Comparison of ENCODE assay signal across 25 cellular contexts in the genomic region with DNA sequence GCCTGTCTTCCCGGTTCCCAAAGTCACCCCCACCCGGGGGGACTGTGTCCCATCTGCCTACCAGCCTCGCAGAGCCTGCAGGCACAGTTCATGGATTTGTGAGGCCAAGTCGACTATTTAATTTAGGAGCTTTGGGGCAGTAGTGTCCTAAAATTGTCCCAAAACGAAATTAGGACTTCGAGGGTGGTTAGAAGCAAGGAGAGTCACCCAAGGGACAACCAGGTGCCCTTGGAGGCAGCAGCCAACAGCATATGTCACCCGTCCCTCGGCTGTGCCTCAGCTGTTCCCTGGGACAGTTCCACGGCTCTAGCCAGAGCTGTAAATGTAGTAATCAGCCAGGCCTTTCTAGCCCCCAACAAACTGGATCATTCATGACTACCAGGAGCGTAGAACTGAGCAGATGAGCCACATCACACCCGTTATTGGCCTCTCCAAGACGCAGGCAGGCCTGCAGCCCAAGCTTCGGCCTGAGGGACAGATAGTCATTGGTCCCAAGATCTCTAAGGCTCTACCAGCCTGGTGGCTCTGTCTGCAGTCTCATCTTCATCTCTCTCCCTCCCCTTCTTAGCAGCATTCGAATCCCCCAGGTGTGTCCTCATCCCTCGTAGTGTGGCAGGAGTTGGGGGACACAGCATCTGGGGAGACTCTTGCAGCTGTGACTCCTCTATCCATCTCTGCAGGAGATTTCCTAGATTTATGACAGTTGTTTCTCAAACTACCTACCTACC. TPM values are rescaled to one million over a fixed set of nuclear protein-coding genes. Genes with fewer than 3 reads are reported as not detected.
DNase-seq lines count a peak whose midpoint lies in the region; ATAC-seq, FAIRE-seq and TF ChIP-seq lines count a peak whose summit lies in the region.
"Had no signal": no experiment of that assay in that cellular context is flagged by ENCODE, and none has a peak within 500 bp of the region (broad histone marks: within the 10 kb centered on the region; RNA-seq: fewer than 3 reads in every experiment).

No MANE protein-coding gene starts in this region.

- WGBS in H1 (ENCODE audit: extremely low coverage in 1 of 2, insufficient coverage in 1 of 2, insufficient read length in 1 of 2, insufficient replicate concordance in 2 of 2, low coverage in 1 of 2, low lambda C conversion rate in 2 of 2, missing lambda C conversion rate in 1 of 2), 2 experiments: 15% methylated on average over 15 of the region's 15 CpGs; no CpG with 5 or more reads in 1 of the 2 experiments

- no peak overlapping the region for H3K4me3 Mint-ChIP-seq in stimulated activated naive CD8-positive, alpha-beta T cell treated with anti-CD3 and anti-CD28 coated beads, Interleukin-15, Interleukin-2, amounts not matched to agents 100 ng/mL and 50 ng/mL, for 24 hours
- H3K4me3 Mint-ChIP-seq in neural progenitor cell: peak overlapping the region; percentile 89
- H3K4me3 Mint-ChIP-seq: CD4-positive, alpha-beta T cell; stimulated activated naive CD8-positive, alpha-beta T cell treated with anti-CD3 and anti-CD28 coated beads, Interleukin-15, amount 100 ng/mL, for 72 hours had no signal

- H3K79me2 ChIP-seq in H1 (ENCODE audit: control insufficient read depth in 1 of 2, insufficient read depth in 2 of 2, low read length in 2 of 2): no peaks in the 10 kb centered on the region
- H3K79me2 ChIP-seq in neural progenitor cell (ENCODE audit: low read depth): no peaks in the 10 kb centered on the region

- peak overlapping the region; percentile 83 for H3K4ac ChIP-seq in H1 (replicated peaks; ENCODE audit: insufficient read length, low read depth, low read length)

- H2AK5ac ChIP-seq in H1 (ENCODE audit: low read depth, low read length): peak overlapping the region; percentile 86

- no peaks in the 10 kb centered on the region for H3K36me3 Mint-ChIP-seq in stimulated activated naive CD8-positive, alpha-beta T cell treated with anti-CD3 and anti-CD28 coated beads, Interleukin-15, Interleukin-2, amounts not matched to agents 100 ng/mL and 50 ng/mL, for 24 hours (ENCODE audit: low read depth)
- H3K36me3 Mint-ChIP-seq in neural progenitor cell: peaks cover 4% of the 10 kb centered on the region

- TF ChIP-seq CTCF in H1 (IDR thresholded peaks at IDR 0.05; ENCODE audit: control extremely low read depth in 1 of 3, insufficient read depth in 1 of 3, low read depth in 1 of 3, low read length in 3 of 3) (no peak), neural progenitor cell (IDR thresholded peaks at IDR 0.05) (no peak)

- peaks cover 92% of the 10 kb centered on the region for H3K27me3 Mint-ChIP-seq in stimulated activated naive CD8-positive, alpha-beta T cell treated with anti-CD3 and anti-CD28 coated beads, Interleukin-15, Interleukin-2, amounts not matched to agents 100 ng/mL and 50 ng/mL, for 24 hours
- peaks cover 82% of the 10 kb centered on the region for H3K27me3 Mint-ChIP-seq in neural progenitor cell (ENCODE audit: insufficient read depth, low read depth)

- H3K4me3 ChIP-seq in H1 (ENCODE audit: extremely low read depth in 1 of 4, insufficient read depth in 2 of 4, low read depth in 3 of 4, low read length in 4 of 4) (peak overlapping the region in 1 of 4 experiments; percentile 44; a peak in 2 of 8 replicates), neural progenitor cell (no peak overlapping the region)
- H3K4me3 ChIP-seq: lower lobe of right lung, ovary, transverse colon had no signal

- H3K9me3 Mint-ChIP-seq in stimulated activated naive CD8-positive, alpha-beta T cell treated with anti-CD3 and anti-CD28 coated beads, Interleukin-15, Interleukin-2, amounts not matched to agents 100 ng/mL and 50 ng/mL, for 24 hours: no peaks in the 10 kb centered on the region
- H3K9me3 Mint-ChIP-seq in neural progenitor cell: no peaks in the 10 kb centered on the region
- H3K9me3 Mint-ChIP-seq: CD4-positive, alpha-beta T cell; stimulated activated naive CD8-positive, alpha-beta T cell treated with anti-CD3 and anti-CD28 coated beads, Interleukin-15, amount 100 ng/mL, for 72 hours had no signal

- ATAC-seq in stimulated activated naive CD8-positive, alpha-beta T cell treated with anti-CD3 and anti-CD28 coated beads, Interleukin-15, Interleukin-2, amounts not matched to agents 100 U/mL and 50 U/mL, for 24 hours: no peak
- ATAC-seq in HG03196 (IDR thresholded peaks at IDR 0.05; ENCODE audit: unreplicated experiment): no peak
- no peak for ATAC-seq in HG02840 (IDR thresholded peaks at IDR 0.05; ENCODE audit: low FRiP score, unreplicated experiment)
- no peak for ATAC-seq in HG03025 (IDR thresholded peaks at IDR 0.05; ENCODE audit: low FRiP score, unreplicated experiment)
- ATAC-seq: Right ventricle myocardium inferior; stimulated activated naive CD8-positive, alpha-beta T cell treated with anti-CD3 and anti-CD28 coated beads, Interleukin-15, amount 100 ng/mL, for 72 hours had no signal

- H3F3A ChIP-seq in neural progenitor cell (ENCODE audit: low read depth): peaks cover 57% of the 10 kb centered on the region

- no peak overlapping the region for H3K14ac ChIP-seq in H1 (ENCODE audit: insufficient read length)

- H4K91ac ChIP-seq in H1 (replicated peaks; ENCODE audit: insufficient read length, low read length): peak overlapping the region; percentile 2

- H4K20me1 ChIP-seq in H1 (replicated peaks in 1 of 2; ENCODE audit: control insufficient read depth in 1 of 2, insufficient read depth in 2 of 2, low read length in 2 of 2) (peaks cover 20 to 32% of the 10 kb centered on the region in 2 experiments), neural progenitor cell (ENCODE audit: low read depth) (peaks cover 99% of the 10 kb centered on the region)

- H3K27ac ChIP-seq in H1 (ENCODE audit: low read depth, low read length) (no peak overlapping the region), neural progenitor cell (no peak overlapping the region)
- H3K27ac ChIP-seq: lower lobe of right lung, ovary, transverse colon, VCaP had no signal

- no peak overlapping the region for H2AFZ ChIP-seq in H1 (ENCODE audit: low read length)
- no peak overlapping the region for H2AFZ ChIP-seq in neural progenitor cell (replicated peaks)

- peak overlapping the region; percentile 38 for H2BK120ac ChIP-seq in H1 (replicated peaks; ENCODE audit: low read depth, low read length)

- H3K4me2 ChIP-seq in H1 (ENCODE audit: insufficient read depth in 1 of 2, low read depth in 2 of 2, low read length in 2 of 2): peak overlapping the region; percentile 59 to 92; a peak in 2 of 4 replicates
- H3K4me2 ChIP-seq in neural progenitor cell: peak overlapping the region; percentile 83

- no peak overlapping the region for H3K56ac ChIP-seq in H1 (replicated peaks; ENCODE audit: insufficient read length, low read depth, low read length)

- peaks cover 87 to 98% (median 95%) of the 10 kb centered on the region in 4 experiments for H3K27me3 ChIP-seq in H1 (replicated peaks in 1 of 4; ENCODE audit: control insufficient read depth in 3 of 4, extremely low read depth in 1 of 4, insufficient read depth in 3 of 4, low read length in 3 of 4)
- H3K27me3 ChIP-seq in neural progenitor cell: peaks cover 100% of the 10 kb centered on the region
- H3K27me3 ChIP-seq: ovary had no signal

- no peak for TF ChIP-seq POLR2A in H1 (IDR thresholded peaks at IDR 0.05; ENCODE audit: control extremely low read depth in 1 of 2, low read depth in 2 of 2, low read length in 2 of 2)

- H3K9me3 ChIP-seq in H1 (ENCODE audit: insufficient read depth in 2 of 2, low read depth in 1 of 2, low read length in 1 of 2) (no peaks in the 10 kb centered on the region), neural progenitor cell (ENCODE audit: low read depth) (no peaks in the 10 kb centered on the region)
- H3K9me3 ChIP-seq: lower lobe of right lung, ovary, transverse colon had no signal

- H2BK12ac ChIP-seq in H1 (ENCODE audit: low read depth, low read length): peak overlapping the region; percentile 62; the same call in 1 of the 2 replicates

- H3K18ac ChIP-seq in H1 (ENCODE audit: extremely low read depth, low read length): peak overlapping the region; percentile 1; the same call in 1 of the 2 replicates

- H3K79me1 ChIP-seq in H1 (ENCODE audit: low read depth, low read length): no peaks in the 10 kb centered on the region

- H3K4me1 Mint-ChIP-seq in stimulated activated naive CD8-positive, alpha-beta T cell treated with anti-CD3 and anti-CD28 coated beads, Interleukin-15, Interleukin-2, amounts not matched to agents 100 ng/mL and 50 ng/mL, for 24 hours (ENCODE audit: low read depth): peaks cover 31% of the 10 kb centered on the region
- H3K4me1 Mint-ChIP-seq in neural progenitor cell: peaks cover 79% of the 10 kb centered on the region

- H2BK5ac ChIP-seq in H1 (ENCODE audit: low read depth, low read length): peak overlapping the region; percentile 19; the same call in 1 of the 2 replicates

- H3K4me1 ChIP-seq in H1 (replicated peaks in 1 of 4; ENCODE audit: control insufficient read depth in 3 of 4, insufficient read depth in 4 of 4, low read length in 3 of 4) (peaks cover 9 to 57% (median 29%) of the 10 kb centered on the region in 4 experiments), neural progenitor cell (peaks cover 60% of the 10 kb centered on the region)

- no peak overlapping the region for H3K23ac ChIP-seq in H1 (ENCODE audit: insufficient read length)

- H4K5ac ChIP-seq in H1 (ENCODE audit: insufficient read length, low read depth, low read length): no peak overlapping the region

- no peak for TF ChIP-seq EP300 in H1 (IDR thresholded peaks at IDR 0.05; ENCODE audit: borderline replicate concordance in 1 of 2, low read depth in 2 of 2, low read length in 2 of 2)

- H2BK15ac ChIP-seq in H1 (ENCODE audit: low read length): peak overlapping the region; percentile 84; the same call in 1 of the 2 replicates

- TF ChIP-seq RAD21 in H1 (IDR thresholded peaks at IDR 0.05 in 1 of 2, conservative IDR thresholded peaks at IDR 0.05 in 1 of 2; ENCODE audit: low read depth in 2 of 2, low read length in 2 of 2): no peak

- POLR2A ChIA-PET in H1 (lab: Charles Lee; ENCODE audit: partially characterized antibody): interaction anchor here (1.2 to 9.2 kb wide), 2 partner anchors 10 to 22 kb away, joined by 3 to 56 read pairs; no protein-coding TSS in a partner anchor

- no peak overlapping the region for H3K9ac ChIP-seq in H1 (replicated peaks in 1 of 4; ENCODE audit: extremely low read depth in 1 of 4, low read depth in 3 of 4, low read length in 3 of 4)
- H3K9ac ChIP-seq in neural progenitor cell: no peak overlapping the region

- H3K36me3 ChIP-seq in H1 (ENCODE audit: control insufficient read depth in 2 of 4, insufficient read depth in 4 of 4, low read length in 3 of 4) (no peaks in the 10 kb centered on the region; a peak in 1 of 8 replicates), neural progenitor cell (no peaks in the 10 kb centered on the region)
- H3K36me3 ChIP-seq: lower lobe of right lung, ovary, transverse colon had no signal

- CTCF ChIA-PET in H1 (lab: Charles Lee; ENCODE audit: partially characterized antibody): interaction anchor here (0.6 to 4.8 kb wide), 11 partner anchors 8 to 158 kb away, joined by 3 to 24 read pairs (median 3); no protein-coding TSS in a partner anchor

- H3K27ac Mint-ChIP-seq in stimulated activated naive CD8-positive, alpha-beta T cell treated with anti-CD3 and anti-CD28 coated beads, Interleukin-15, Interleukin-2, amounts not matched to agents 100 ng/mL and 50 ng/mL, for 24 hours: peak overlapping the region; percentile 63
- H3K27ac Mint-ChIP-seq in neural progenitor cell: no peak overlapping the region
- H3K27ac Mint-ChIP-seq: CD4-positive, alpha-beta T cell; stimulated activated naive CD8-positive, alpha-beta T cell treated with anti-CD3 and anti-CD28 coated beads, Interleukin-15, amount 100 ng/mL, for 72 hours had no signal

- H4K8ac ChIP-seq in H1 (ENCODE audit: extremely low read depth, insufficient read depth, low read length): no peak overlapping the region; the same call in 1 of the 2 replicates

- no peak for FAIRE-seq in H1 (lab: Jason Lieb, UNC)
- FAIRE-seq: bronchial epithelial cell, G401.6, keratinocyte had no signal

- no peak for DNase-seq in stimulated activated naive CD8-positive, alpha-beta T cell treated with anti-CD3 and anti-CD28 coated beads, Interleukin-15, Interleukin-2, amounts not matched to agents 100 U/mL and 50 U/mL, for 24 hours
- DNase-seq in H1 (ENCODE audit: low read depth in 1 of 2, low spot score in 2 of 2) (peak in 1 of 2 experiments; percentile 54), neural progenitor cell (ENCODE audit: low spot score) (no peak), NCI-H1417 treated with DMSO at 0.1 percent for 48 hours (lab: John Stamatoyannopoulos, UW) (no peak)
- DNase-seq: activated T-cell treated with anti-CD3 and anti-CD28 coated beads, Interleukin-2, amount 50 U/mL, for 48 hours; CD4-positive, alpha-beta T cell; cortex of kidney; GOT3; KG1; NCI-H1930; NCI-H226; OCI-M1; ovary; stimulated activated naive CD8-positive, alpha-beta T cell treated with anti-CD3 and anti-CD28 coated beads, Interleukin-15, amount 100 ng/mL, for 72 hours; transverse colon had no signal

- no peak overlapping the region; the same call in 1 of the 2 replicates for H2BK20ac ChIP-seq in H1 (ENCODE audit: low read length)

- peaks cover 20% of the 10 kb centered on the region; the same call in 1 of the 2 replicates for H3K23me2 ChIP-seq in H1 (ENCODE audit: low read depth, low read length)

RNA-seq across cellular contexts. Expression of a gene that starts 2.9 kb away (rescaled TPM):
- total RNA-seq in H1 (2021; fragmentation: NEBNext Ultra II Directional; extraction: Animal tissue kit (Norgen Biotek cat#: 25700)): not detected in 2 replicates
- polyA plus RNA-seq in H1 (2011; rRNA removed): 0.02 TPM in 1 of 2 replicates, not detected in the other
- 0.03 TPM for polyA plus RNA-seq in H1 (2011; cell fraction: cytosol; rRNA removed)
- polyA plus RNA-seq in H1 (2011; cell fraction: nucleus; rRNA removed): 0.03 TPM
- 0.03 to 0.08 TPM in 2 of 4 replicates, not detected in the others for polyA plus RNA-seq in H1 (2012, experiment 1 of 2)
- polyA plus RNA-seq in H1 (2012, experiment 2 of 2): 0.07 TPM
- polyA plus RNA-seq in H1 (2013, experiment 1 of 2): 0.02 TPM
- 0.02 TPM for polyA plus RNA-seq in H1 (2013, experiment 2 of 2)
- 0.13 TPM in 1 of 2 replicates, not detected in the other for polyA minus RNA-seq in H1 (2011; rRNA and poly(A)+ RNA removed)
- polyA minus RNA-seq in H1 (2011; cell fraction: cytosol; rRNA and poly(A)+ RNA removed): not detected
- polyA minus RNA-seq in H1 (2011; cell fraction: nucleus; rRNA and poly(A)+ RNA removed): 0.40 TPM
- total RNA-seq in neural progenitor cell (ENCODE audit: low replicate concordance): 0.06 and 0.46 TPM in 2 replicates
- total RNA-seq: bronchial epithelial cell; CD4-positive, alpha-beta T cell; lower lobe of right lung; ovary; Right ventricle myocardium inferior; transverse colon had no signal
- polyA plus RNA-seq: keratinocyte, ovary had no signal
